27 cellular contexts compared by ENCODE assay signal in genomic region chr16:4591191-4591590, GRCh38. TPM values are rescaled to one million over a fixed set of nuclear protein-coding genes. Genes with fewer than 3 reads are reported as not detected.
"Had no signal": no experiment of that assay in that cellular context is flagged by ENCODE, and none has a peak within 500 bp of the region (broad histone marks: within the 10 kb centered on the region; RNA-seq: fewer than 3 reads in every experiment).

No MANE protein-coding gene starts in this region.

- H3K27ac ChIP-seq: ascending aorta, cardiac muscle cell, coronary artery, dorsolateral prefrontal cortex, gastrocnemius medialis, tibial nerve had no signal

- DNase-seq: activated CD4-positive, alpha-beta T cell treated with anti-CD3 and anti-CD28 coated beads for 48 hours; activated CD4-positive, alpha-beta T cell treated with anti-CD3 and anti-CD28 coated beads, Interleukin-2, amount 50 U/mL, for 48 hours; activated CD8-positive, alpha-beta memory T cell treated with anti-CD3 and anti-CD28 coated beads, Interleukin-2, amount 50 U/mL, for 4 hours; activated gamma-delta T cell; activated naive CD4-positive, alpha-beta T cell treated with anti-CD3 and anti-CD28 coated beads, Interleukin-2, amount 10 ng/mL, durations not matched to agents 7 days and 5 days; activated naive CD8-positive, alpha-beta T cell treated with anti-CD3 and anti-CD28 coated beads, Interleukin-2, amount 10 ng/mL, durations not matched to agents 7 days and 5 days; activated T-cell treated with anti-CD3 and anti-CD28 coated beads, Interleukin-2, amount 50 U/mL, for 1 hour; dorsolateral prefrontal cortex; effector memory CD4-positive, alpha-beta T cell; erythroblast; gastrocnemius medialis; glutamatergic neuron; islet precursor cell; left ventricle myocardium superior; midbrain; naive thymus-derived CD8-positive, alpha-beta T cell; occipital lobe; stimulated activated naive CD4-positive, alpha-beta T cell treated with Interleukin-2 at 50 U/mL for 16 hours; T-helper 1 cell had no signal

- H3K9me3 Mint-ChIP-seq: neural crest cell had no signal

- H3K9me3 ChIP-seq: tibial nerve had no signal

- H3K4me1 Mint-ChIP-seq: activated naive CD4-positive, alpha-beta T cell treated with anti-CD3 and anti-CD28 coated beads, Interleukin-2, amount 10 ng/mL, durations not matched to agents 7 days and 5 days; activated naive CD8-positive, alpha-beta T cell treated with anti-CD3 and anti-CD28 coated beads, Interleukin-2, amount 10 ng/mL, durations not matched to agents 7 days and 5 days had no signal

- H3K27me3 ChIP-seq: ascending aorta, cardiac muscle cell, dorsolateral prefrontal cortex, tibial nerve had no signal

- H3K27ac Mint-ChIP-seq: activated naive CD4-positive, alpha-beta T cell treated with anti-CD3 and anti-CD28 coated beads, Interleukin-2, amount 10 ng/mL, durations not matched to agents 7 days and 5 days; activated naive CD8-positive, alpha-beta T cell treated with anti-CD3 and anti-CD28 coated beads, Interleukin-2, amount 10 ng/mL, durations not matched to agents 7 days and 5 days; brain; naive thymus-derived CD8-positive, alpha-beta T cell had no signal

- H3K36me3 ChIP-seq: ascending aorta, cardiac muscle cell, gastrocnemius medialis, tibial nerve had no signal

- H3K36me3 Mint-ChIP-seq: activated naive CD4-positive, alpha-beta T cell treated with anti-CD3 and anti-CD28 coated beads, Interleukin-2, amount 10 ng/mL, durations not matched to agents 7 days and 5 days; brain; naive thymus-derived CD8-positive, alpha-beta T cell had no signal

- H3K4me1 ChIP-seq: ascending aorta, gastrocnemius medialis, tibial nerve had no signal

- H3K4me3 ChIP-seq: ascending aorta, cardiac muscle cell, coronary artery, dorsolateral prefrontal cortex, gastrocnemius medialis, tibial nerve had no signal

- H3K4me3 Mint-ChIP-seq: activated naive CD4-positive, alpha-beta T cell treated with anti-CD3 and anti-CD28 coated beads, Interleukin-2, amount 10 ng/mL, durations not matched to agents 7 days and 5 days; activated naive CD8-positive, alpha-beta T cell treated with anti-CD3 and anti-CD28 coated beads, Interleukin-2, amount 10 ng/mL, durations not matched to agents 7 days and 5 days; brain; naive thymus-derived CD8-positive, alpha-beta T cell; neural crest cell had no signal

- ATAC-seq: gastrocnemius medialis; left ventricle myocardium superior; naive thymus-derived CD8-positive, alpha-beta T cell had no signal

RNA-seq across cellular contexts. Expression of gene C16orf96, which starts 35.1 kb away (rescaled TPM):
- total RNA-seq: ascending aorta, lung microvascular endothelial cell, occipital lobe, pulmonary artery endothelial cell had no signal
